ENCODE assay signal across 22 cellular contexts in the genomic region with DNA sequence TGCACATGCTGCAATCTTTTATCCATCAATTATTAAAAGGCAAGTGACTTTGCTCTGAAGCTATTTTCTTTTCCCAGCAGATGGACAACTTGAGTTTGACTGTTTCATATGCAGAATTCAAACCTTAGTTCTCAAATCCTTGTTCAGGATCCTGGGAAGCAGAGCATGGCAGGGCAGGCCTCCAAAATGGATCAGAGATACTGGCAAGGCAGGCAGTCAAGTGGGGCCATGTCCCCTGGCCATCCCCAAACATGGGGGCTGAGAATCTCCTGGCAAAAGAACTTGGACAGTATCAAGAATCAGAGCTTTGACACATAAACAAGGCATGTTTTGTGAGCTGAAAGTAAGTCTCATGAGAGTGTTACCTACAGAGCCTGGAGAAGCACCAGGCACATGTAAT.
DNase-seq lines count a peak whose midpoint lies in the region; ATAC-seq and TF ChIP-seq lines count a peak whose summit lies in the region.
"Had no signal": no experiment of that assay in that cellular context is flagged by ENCODE, and none has a peak within 500 bp of the region (broad histone marks: within the 10 kb centered on the region; RNA-seq: fewer than 3 reads in every experiment).

No MANE protein-coding gene starts in this region.

- TF ChIP-seq CTCF in hepatocyte (IDR thresholded peaks at IDR 0.05; ENCODE audit: poor library complexity) (no peak), MCF 10A (IDR thresholded peaks at IDR 0.05; ENCODE audit: unreplicated experiment) (no peak)

- DNase-seq in right cardiac atrium = peak in 2 of 3 donors; percentile 53 to 69
- DNase-seq in left cardiac atrium = no peak
- no peak for DNase-seq in hepatocyte (ENCODE audit: low spot score)
- peak; percentile 10 for DNase-seq in retina
- DNase-seq in NCI-H1694 (lab: John Stamatoyannopoulos, UW) = no peak
- DNase-seq in MCF 10A (ENCODE audit: unreplicated experiment) = no peak
- no peak for DNase-seq in DMS114 treated with DMSO at 0.1 percent for 48 hours (lab: John Stamatoyannopoulos, UW; ENCODE audit: unreplicated experiment)
- DNase-seq: 8988T; ACHN; AML-193; CD4-positive, alpha-beta T cell; CD8-positive, alpha-beta memory T cell; DMS 273 treated with DMSO at 0.1 percent for 48 hours; DMS79 treated with DMSO at 0.1 percent for 48 hours; GF-D8; GOT3; HFFc6 had no signal

- H3K27ac ChIP-seq in right cardiac atrium (ENCODE audit: low read length) = no peak overlapping the region
- peak overlapping the region; percentile 22 for H3K27ac ChIP-seq in hepatocyte
- H3K27ac ChIP-seq: A549; BLaER1 treated with 17β-estradiol and CSF1 and Interleukin-3, amounts not matched to agents 10 nM and 100 nM had no signal

- intact Hi-C loops in right cardiac atrium (cut with DNase I) (no loop called here), left cardiac atrium (cut with DNase I) (no loop called here), MCF 10A (cut with micrococcal nuclease) (no loop called here)

- no peaks in the 10 kb centered on the region for H3K27me3 ChIP-seq in right cardiac atrium (ENCODE audit: control insufficient read depth, insufficient read depth)
- no peaks in the 10 kb centered on the region for H3K27me3 ChIP-seq in hepatocyte
- H3K27me3 ChIP-seq: BE2C; BLaER1 treated with 17β-estradiol and CSF1 and Interleukin-3, amounts not matched to agents 10 nM and 100 nM had no signal

- H4K20me1 ChIP-seq in hepatocyte (ENCODE audit: insufficient read depth, poor library complexity, severe bottlenecking) = no peaks in the 10 kb centered on the region
- H4K20me1 ChIP-seq: BLaER1 treated with 17β-estradiol and CSF1 and Interleukin-3, amounts not matched to agents 10 nM and 100 nM had no signal

- H2AFZ ChIP-seq in hepatocyte = no peak overlapping the region

- CTCF ChIA-PET in MCF 10A (lab: Yijun Ruan, JAX) = no interaction called here

- H3K4me3 ChIP-seq in right cardiac atrium (ENCODE audit: low read length) (no peak overlapping the region), hepatocyte (no peak overlapping the region)
- H3K4me3 ChIP-seq: A549; BLaER1 treated with 17β-estradiol and CSF1 and Interleukin-3, amounts not matched to agents 10 nM and 100 nM; HAP-1 had no signal

- H3K4me1 Mint-ChIP-seq in MCF 10A (ENCODE audit: insufficient read depth, unreplicated experiment) = no peaks in the 10 kb centered on the region
- H3K4me1 Mint-ChIP-seq: CD14-positive monocyte; CD8-positive, alpha-beta memory T cell had no signal

- H3K36me3 Mint-ChIP-seq in MCF 10A (ENCODE audit: insufficient read depth, unreplicated experiment) = peaks cover 6% of the 10 kb centered on the region
- H3K36me3 Mint-ChIP-seq: CD14-positive monocyte; CD8-positive, alpha-beta memory T cell had no signal

- H3K27me3 Mint-ChIP-seq in MCF 10A (ENCODE audit: insufficient read depth, unreplicated experiment) = no peaks in the 10 kb centered on the region

- no peaks in the 10 kb centered on the region for H3K79me2 ChIP-seq in hepatocyte

- H3K4me3 Mint-ChIP-seq in MCF 10A (ENCODE audit: unreplicated experiment) = no peak overlapping the region
- H3K4me3 Mint-ChIP-seq: CD14-positive monocyte; CD4-positive, alpha-beta T cell; CD8-positive, alpha-beta memory T cell; HFFc6 had no signal

- no peaks in the 10 kb centered on the region for H3K9me2 ChIP-seq in hepatocyte (replicated peaks; ENCODE audit: insufficient read depth)

- no peaks in the 10 kb centered on the region for H3K9me3 Mint-ChIP-seq in MCF 10A (ENCODE audit: unreplicated experiment)
- H3K9me3 Mint-ChIP-seq: CD4-positive, alpha-beta T cell; CD8-positive, alpha-beta memory T cell had no signal

- ATAC-seq in right cardiac atrium (no peak), left cardiac atrium (no peak)

- no peak overlapping the region for H3K4me2 ChIP-seq in hepatocyte
- H3K4me2 ChIP-seq: A549; BLaER1 treated with 17β-estradiol and CSF1 and Interleukin-3, amounts not matched to agents 10 nM and 100 nM had no signal

- no peak overlapping the region for H3K27ac Mint-ChIP-seq in MCF 10A (ENCODE audit: low read depth, unreplicated experiment)
- H3K27ac Mint-ChIP-seq: CD4-positive, alpha-beta T cell; CD8-positive, alpha-beta memory T cell; HFFc6 had no signal

- POLR2A ChIA-PET in MCF 10A (lab: Yijun Ruan, JAX) = interaction anchor here (1.3 kb wide), 1 partner anchor 123 kb away, joined by 3 read pairs; a partner anchor contains a TSS

- no TSS peak for BruUV-seq in MCF 10A (replicated peaks; lab: Mats Ljungman, UMichigan)

- H3K4me1 ChIP-seq in right cardiac atrium (ENCODE audit: control insufficient read depth, insufficient read depth, low read length) = no peaks in the 10 kb centered on the region
- no peaks in the 10 kb centered on the region for H3K4me1 ChIP-seq in hepatocyte (ENCODE audit: insufficient read depth)
- H3K4me1 ChIP-seq: A549; BLaER1 treated with 17β-estradiol and CSF1 and Interleukin-3, amounts not matched to agents 10 nM and 100 nM; HAP-1 had no signal

- no peaks in the 10 kb centered on the region for H3K36me3 ChIP-seq in hepatocyte (replicated peaks; ENCODE audit: insufficient read depth, low read depth)
- H3K36me3 ChIP-seq: BE2C; BLaER1 treated with 17β-estradiol and CSF1 and Interleukin-3, amounts not matched to agents 10 nM and 100 nM; HAP-1 had no signal

- H3K9me3 ChIP-seq in right cardiac atrium (ENCODE audit: control insufficient read depth, low read length) (no peaks in the 10 kb centered on the region), hepatocyte (ENCODE audit: low read depth) (no peaks in the 10 kb centered on the region)
- H3K9me3 ChIP-seq: A549; BE2C; BLaER1 treated with 17β-estradiol and CSF1 and Interleukin-3, amounts not matched to agents 10 nM and 100 nM; HAP-1 had no signal

Comparison
In these comparisons a context has a peak if more than half of its experiments do, and no peak if none do; other contexts are left out.
1. DNase-seq: peak in right cardiac atrium (2 of 3) and retina (single experiment); none in left cardiac atrium (single experiment), hepatocyte (single experiment), NCI-H1694 (single experiment), MCF 10A (single experiment) and DMS114 treated with DMSO at 0.1 percent for 48 hours (single experiment).